1 cellular context compared by ENCODE assay signal in the genomic region with DNA sequence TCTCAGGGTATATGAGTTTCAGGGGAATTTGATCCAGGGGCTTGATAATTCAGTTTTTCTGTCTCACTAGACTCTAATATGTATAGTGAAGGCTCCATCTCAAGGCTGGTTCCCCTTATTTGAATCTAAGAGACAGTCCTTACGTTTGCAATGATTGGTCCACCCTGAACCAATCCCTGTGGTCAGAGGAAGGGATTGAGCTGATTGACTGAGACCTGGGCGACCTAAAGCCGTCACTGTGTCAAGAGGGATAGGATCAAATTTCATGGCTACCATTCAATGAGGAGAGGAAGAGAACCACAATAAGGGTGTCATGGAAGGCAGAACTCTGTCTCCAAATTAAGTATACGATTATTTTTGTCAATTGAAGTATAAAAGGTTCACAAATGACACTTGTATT.
TF ChIP-seq lines count a peak whose summit lies in the region.

No MANE protein-coding gene starts in this region.

TF ChIP-seq in WTC11, 78 proteins besides CTCF, POLR2A, EP300 and RAD21 (continued from another document):
- TF ChIP-seq, protein P1, sequence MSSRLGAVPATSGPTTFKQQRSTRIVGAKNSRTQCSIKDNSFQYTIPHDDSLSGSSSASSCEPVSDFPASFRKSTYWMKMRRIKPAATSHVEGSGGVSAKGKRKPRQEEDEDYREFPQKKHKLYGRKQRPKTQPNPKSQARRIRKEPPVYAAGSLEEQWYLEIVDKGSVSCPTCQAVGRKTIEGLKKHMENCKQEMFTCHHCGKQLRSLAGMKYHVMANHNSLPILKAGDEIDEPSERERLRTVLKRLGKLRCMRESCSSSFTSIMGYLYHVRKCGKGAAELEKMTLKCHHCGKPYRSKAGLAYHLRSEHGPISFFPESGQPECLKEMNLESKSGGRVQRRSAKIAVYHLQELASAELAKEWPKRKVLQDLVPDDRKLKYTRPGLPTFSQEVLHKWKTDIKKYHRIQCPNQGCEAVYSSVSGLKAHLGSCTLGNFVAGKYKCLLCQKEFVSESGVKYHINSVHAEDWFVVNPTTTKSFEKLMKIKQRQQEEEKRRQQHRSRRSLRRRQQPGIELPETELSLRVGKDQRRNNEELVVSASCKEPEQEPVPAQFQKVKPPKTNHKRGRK (CRISPR knock-in tag; IDR thresholded peaks at IDR 0.05; ENCODE audit: borderline replicate concordance): no peak
